In genomic region chr1:7698666-7699065, GRCh38 we compare ENCODE assay signal across 25 cellular contexts.
"Had no signal": no experiment of that assay in that cellular context is flagged by ENCODE, and none has a peak within 500 bp of the region (broad histone marks: within the 10 kb centered on the region; RNA-seq: fewer than 3 reads in every experiment).

No MANE protein-coding gene starts in this region.

- H3K9me3 ChIP-seq: lower lobe of right lung, pancreas, psoas muscle, testis, uterus had no signal

- H3K9me3 Mint-ChIP-seq: natural killer cell had no signal

- H2AFZ ChIP-seq: hepatocyte had no signal

- H3K27ac ChIP-seq: body of pancreas, hepatocyte, lower lobe of right lung, pancreas, psoas muscle, skin epidermis, testis, uterus had no signal

- H3K4me2 ChIP-seq: hepatocyte had no signal

- H3K36me3 ChIP-seq: lower lobe of right lung, pancreas, uterus had no signal

- H3K4me1 ChIP-seq: pancreas, psoas muscle, testis, uterus had no signal

- DNase-seq: activated CD4-positive, alpha-beta T cell treated with anti-CD3 and anti-CD28 coated beads for 1 hour; activated CD4-positive, alpha-beta T cell treated with anti-CD3 and anti-CD28 coated beads, Interleukin-2, amount 50 U/mL, for 48 hours; activated effector memory CD4-positive, alpha-beta T cell treated with anti-CD3 and anti-CD28 coated beads, Interleukin-2, amount 50 U/mL, for 16 hours; activated naive CD4-positive, alpha-beta T cell treated with anti-CD3 and anti-CD28 coated beads, Interleukin-2, amount 10 ng/mL, durations not matched to agents 7 days and 5 days; activated T-cell treated with anti-CD3 and anti-CD28 coated beads, Interleukin-2, amount 50 U/mL, for 72 hours; body of pancreas; central memory CD4-positive, alpha-beta T cell; dermis blood vessel endothelial cell; effector CD8-positive, alpha-beta T cell; glutamatergic neuron; immature natural killer cell; lower lobe of right lung; natural killer cell; psoas muscle; right cardiac atrium; stimulated activated CD4-positive, alpha-beta T cell treated with anti-CD3 and anti-CD28 coated beads, Interleukin-2, amount 100 ng/mL, for 24 hours; testis; trophoblast cell; uterus had no signal

- ATAC-seq: body of pancreas; esophagus mucosa; left lobe of liver; lower lobe of right lung; pancreas; psoas muscle; right cardiac atrium; stimulated activated memory B cell treated with anti-CD40 and anti-IgM and Interleukin-4, amounts not matched to agents 10 μg/mL and 1 μg/mL and 100 μg/mL, for 72 hours had no signal

- H3K27me3 ChIP-seq: body of pancreas, pancreas, testis, uterus had no signal

- H3K4me3 ChIP-seq: body of pancreas, hepatocyte, lower lobe of right lung, pancreas, psoas muscle, skin epidermis, testis, uterus had no signal

- H3K4me1 Mint-ChIP-seq: stimulated activated memory B cell treated with anti-CD40 and anti-IgM and Interleukin-4, amounts not matched to agents 10 μg/mL and 1 μg/mL and 100 μg/mL, for 72 hours had no signal

- H3K36me3 Mint-ChIP-seq: activated naive CD4-positive, alpha-beta T cell treated with anti-CD3 and anti-CD28 coated beads, Interleukin-2, amount 10 ng/mL, durations not matched to agents 7 days and 5 days; immature natural killer cell; natural killer cell; stimulated activated memory B cell treated with anti-CD40 and anti-IgM and Interleukin-4, amounts not matched to agents 10 μg/mL and 1 μg/mL and 100 μg/mL, for 72 hours had no signal

- H3K4me3 Mint-ChIP-seq: activated naive CD4-positive, alpha-beta T cell treated with anti-CD3 and anti-CD28 coated beads, Interleukin-2, amount 10 ng/mL, durations not matched to agents 7 days and 5 days; activated T-cell treated with anti-CD3 and anti-CD28 coated beads, Interleukin-2, amount 50 U/mL, for 72 hours; immature natural killer cell; natural killer cell; stimulated activated memory B cell treated with anti-CD40 and anti-IgM and Interleukin-4, amounts not matched to agents 10 μg/mL and 1 μg/mL and 100 μg/mL, for 72 hours had no signal

- H3K27ac Mint-ChIP-seq: activated naive CD4-positive, alpha-beta T cell treated with anti-CD3 and anti-CD28 coated beads, Interleukin-2, amount 10 ng/mL, durations not matched to agents 7 days and 5 days; activated T-cell treated with anti-CD3 and anti-CD28 coated beads, Interleukin-2, amount 50 U/mL, for 72 hours; immature natural killer cell; natural killer cell; stimulated activated memory B cell treated with anti-CD40 and anti-IgM and Interleukin-4, amounts not matched to agents 10 μg/mL and 1 μg/mL and 100 μg/mL, for 72 hours had no signal

- H3K79me2 ChIP-seq: hepatocyte had no signal
